21 cellular contexts compared by ENCODE assay signal in the genomic region with DNA sequence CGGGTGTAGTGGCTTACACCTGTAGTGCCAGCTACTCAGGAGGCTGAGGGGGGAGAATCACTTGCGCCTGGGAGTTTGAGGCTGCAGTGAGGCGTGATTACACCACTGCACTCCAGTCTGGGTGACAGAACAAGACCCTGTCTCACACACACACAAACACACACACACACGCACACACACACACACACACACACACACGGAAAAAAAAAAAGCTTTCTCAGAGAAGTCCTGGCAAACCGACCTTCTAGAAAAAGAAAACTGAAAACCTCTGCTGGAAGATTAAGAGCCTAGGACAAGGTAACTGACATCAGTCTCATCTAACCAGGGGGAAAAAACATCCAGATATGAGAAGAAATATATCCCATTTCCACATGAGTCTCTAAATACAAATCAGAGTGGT.
"Had no signal": no experiment of that assay in that cellular context is flagged by ENCODE, and none has a peak within 500 bp of the region (broad histone marks: within the 10 kb centered on the region; RNA-seq: fewer than 3 reads in every experiment).

No MANE protein-coding gene starts in this region.

- H3K4me3 ChIP-seq: heart left ventricle, left ventricle myocardium inferior, lower lobe of right lung, sigmoid colon, skin epidermis, stomach, thoracic aorta, transverse colon had no signal

- FAIRE-seq: endometrium, frontal cortex, kidney had no signal

- H3K27me3 Mint-ChIP-seq: memory B cell; natural killer cell treated with Interleukin-12 subunit alpha and Interleukin-12 subunit beta and Interleukin-15 and Interleukin-18, amount 100 ng/mL, for 72 hours had no signal

- H3K27ac ChIP-seq: heart left ventricle, left ventricle myocardium inferior, lower lobe of right lung, neutrophil, sigmoid colon, skin epidermis, thoracic aorta, transverse colon had no signal

- H3K36me3 Mint-ChIP-seq: memory B cell; natural killer cell treated with Interleukin-12 subunit alpha and Interleukin-12 subunit beta and Interleukin-15 and Interleukin-18, amount 100 ng/mL, for 72 hours had no signal

- DNase-seq: effector memory CD4-positive, alpha-beta T cell; heart left ventricle; kidney; left cardiac atrium; left ventricle myocardium inferior; lower lobe of right lung; sigmoid colon; stimulated activated CD4-positive, alpha-beta T cell treated with anti-CD3 and anti-CD28 coated beads, Interleukin-12 subunit alpha, Interleukin-12 subunit beta, amount 100 ng/mL, for 4 hours; stimulated activated naive CD4-positive, alpha-beta T cell; stomach; substantia nigra; transverse colon had no signal

- H3K36me3 ChIP-seq: neutrophil, sigmoid colon, thoracic aorta had no signal

- H3K4me3 Mint-ChIP-seq: memory B cell; mesothelial cell of epicardium; natural killer cell treated with Interleukin-12 subunit alpha and Interleukin-12 subunit beta and Interleukin-15 and Interleukin-18, amount 100 ng/mL, for 72 hours had no signal

- H3K9me3 ChIP-seq: heart left ventricle, left ventricle myocardium inferior, lower lobe of right lung, neutrophil, sigmoid colon, stomach, thoracic aorta, transverse colon had no signal

- H3K27me3 ChIP-seq: heart left ventricle, neutrophil, sigmoid colon, stomach, transverse colon had no signal

- H3K9me3 Mint-ChIP-seq: memory B cell; natural killer cell treated with Interleukin-12 subunit alpha and Interleukin-12 subunit beta and Interleukin-15 and Interleukin-18, amount 100 ng/mL, for 72 hours had no signal

- H3K4me1 ChIP-seq: heart left ventricle, left ventricle myocardium inferior had no signal

- ATAC-seq: esophagus mucosa; heart left ventricle; left cardiac atrium; lower lobe of right lung; natural killer cell treated with Interleukin-12 subunit alpha and Interleukin-12 subunit beta and Interleukin-15 and Interleukin-18, amount 100 ng/mL, for 72 hours had no signal

- H3K27ac Mint-ChIP-seq: memory B cell; natural killer cell treated with Interleukin-12 subunit alpha and Interleukin-12 subunit beta and Interleukin-15 and Interleukin-18, amount 100 ng/mL, for 72 hours had no signal

- H3K4me1 Mint-ChIP-seq: memory B cell had no signal
